1 cellular context compared by ENCODE assay signal in genomic region chr11:75351541-75352416, GRCh38.
TF ChIP-seq lines count a peak whose summit lies in the region.

Gene ARRB1 (minus strand): TSS chr11:75351661. CDS start chr11:75351607, 54 bp downstream.

TF ChIP-seq in K562, 482 proteins besides CTCF, POLR2A, EP300 and RAD21 (continued from another document and continues in another):
- TF ChIP-seq E2F5 (CRISPR knock-in tag; IDR thresholded peaks at IDR 0.05) (no peak), SMARCE1 (IDR thresholded peaks at IDR 0.05) (0 out of 2 replicates have a peak, but pooled peaks have one; percentile 63), POLR2H (tag; IDR thresholded peaks at IDR 0.05; ENCODE audit: low read depth) (no peak), JUND (IDR thresholded peaks at IDR 0.05; ENCODE audit: borderline replicate concordance, low read depth, low read length) (no peak; the same call in 1 of the 2 replicates), JUND (tag; IDR thresholded peaks at IDR 0.05; ENCODE audit: borderline replicate concordance, low read depth, low read length) (peak; percentile 10; the same call in 1 of the 3 replicates), NR4A1 (CRISPR knock-in tag; IDR thresholded peaks at IDR 0.05) (no peak), NR4A1 (tag; IDR thresholded peaks at IDR 0.05) (no peak; the same call in 1 of the 2 replicates), ZSCAN29 (IDR thresholded peaks at IDR 0.05) (no peak), DEAF1 (CRISPR knock-in tag; IDR thresholded peaks at IDR 0.05) (no peak), ZBTB12 (CRISPR knock-in tag; IDR thresholded peaks at IDR 0.05) (no peak), RAD51 (IDR thresholded peaks at IDR 0.05; ENCODE audit: borderline replicate concordance, low read depth) (no peak), RUNX1 (IDR thresholded peaks at IDR 0.05; ENCODE audit: low read depth) (no peak), ZNF212 (CRISPR knock-in tag; IDR thresholded peaks at IDR 0.05) (no peak), AFF1 (IDR thresholded peaks at IDR 0.05; ENCODE audit: low read depth in 1 of 2, partially characterized antibody in 2 of 2) (peak in 1 of 2 experiments; percentile 33), U2AF2 (optimal IDR thresholded peaks at IDR 0.05; ENCODE audit: low read depth, low read length) (no peak), REST (CRISPR knock-in tag; IDR thresholded peaks at IDR 0.05; ENCODE audit: low read depth) (peak; percentile 14; the same call in 1 of the 2 replicates), PHB (CRISPR knock-in tag; IDR thresholded peaks at IDR 0.05) (no peak), STAG1 (CRISPR knock-in tag; IDR thresholded peaks at IDR 0.05; ENCODE audit: borderline replicate concordance) (peak; percentile 55), FIP1L1 (IDR thresholded peaks at IDR 0.05; ENCODE audit: low read depth, low read length, poor library complexity, severe bottlenecking) (peak; percentile 40), NCOA6 (IDR thresholded peaks at IDR 0.05) (no peak; the same call in 1 of the 2 replicates), ZNF311 (CRISPR knock-in tag; IDR thresholded peaks at IDR 0.05) (no peak), HDAC8 (tag; IDR thresholded peaks at IDR 0.05) (no peak), ZNF140 (CRISPR knock-in tag; IDR thresholded peaks at IDR 0.05) (no peak), BRD9 (IDR thresholded peaks at IDR 0.05; ENCODE audit: low read depth, partially characterized antibody) (no peak), THAP7 (CRISPR knock-in tag; IDR thresholded peaks at IDR 0.05) (peak; percentile 85; the same call in 1 of the 2 replicates), MLLT1 (IDR thresholded peaks at IDR 0.05) (peak; percentile 56 to 87; a peak in 3 of 4 replicates), ZBTB7A (IDR thresholded peaks at IDR 0.05; ENCODE audit: borderline replicate concordance, control insufficient read depth, low read depth, low read length) (peak; percentile 93), CBFA2T3 (IDR thresholded peaks at IDR 0.05) (peak; percentile 40), POLR2G (IDR thresholded peaks at IDR 0.05; ENCODE audit: low read depth, low read length) (peak; percentile 82), PCBP1 (IDR thresholded peaks at IDR 0.05; ENCODE audit: low read depth, low read length, poor library complexity, severe bottlenecking) (no peak), NFIX (CRISPR knock-in tag; IDR thresholded peaks at IDR 0.05; ENCODE audit: low read depth) (no peak), RCOR1 (IDR thresholded peaks at IDR 0.05; ENCODE audit: borderline replicate concordance in 1 of 2, low read depth in 2 of 2, low read length in 2 of 2) (no peak), ASH1L (IDR thresholded peaks at IDR 0.05; ENCODE audit: borderline replicate concordance, low read depth, partially characterized antibody) (no peak), STAT5A (IDR thresholded peaks at IDR 0.05; ENCODE audit: borderline replicate concordance, low read length) (0 out of 2 replicates have a peak, but pooled peaks have one; percentile 3), RB1 (IDR thresholded peaks at IDR 0.05; ENCODE audit: low read depth) (peak; percentile 6), MXD1 (CRISPR knock-in tag; IDR thresholded peaks at IDR 0.05; ENCODE audit: borderline replicate concordance, poor library complexity, severe bottlenecking) (no peak), ZNF24 (IDR thresholded peaks at IDR 0.05) (no peak), PRDM10 (IDR thresholded peaks at IDR 0.05; ENCODE audit: partially characterized antibody) (no peak), ZNF766 (CRISPR knock-in tag; conservative IDR thresholded peaks at IDR 0.05) (no peak; the same call in none of the 2 replicates), SMARCA4 (IDR thresholded peaks at IDR 0.05) (peak; percentile 62; the same call in 1 of the 2 replicates), SREBF1 (IDR thresholded peaks at IDR 0.05; ENCODE audit: borderline replicate concordance, low read depth, low read length) (0 out of 2 replicates have a peak, but pooled peaks have one; percentile 31), ELK1 (CRISPR knock-in tag; IDR thresholded peaks at IDR 0.05) (no peak), RFX1 (IDR thresholded peaks at IDR 0.05) (no peak), DDX20 (tag; IDR thresholded peaks at IDR 0.05; ENCODE audit: low read depth) (no peak)
